In the genomic region with DNA sequence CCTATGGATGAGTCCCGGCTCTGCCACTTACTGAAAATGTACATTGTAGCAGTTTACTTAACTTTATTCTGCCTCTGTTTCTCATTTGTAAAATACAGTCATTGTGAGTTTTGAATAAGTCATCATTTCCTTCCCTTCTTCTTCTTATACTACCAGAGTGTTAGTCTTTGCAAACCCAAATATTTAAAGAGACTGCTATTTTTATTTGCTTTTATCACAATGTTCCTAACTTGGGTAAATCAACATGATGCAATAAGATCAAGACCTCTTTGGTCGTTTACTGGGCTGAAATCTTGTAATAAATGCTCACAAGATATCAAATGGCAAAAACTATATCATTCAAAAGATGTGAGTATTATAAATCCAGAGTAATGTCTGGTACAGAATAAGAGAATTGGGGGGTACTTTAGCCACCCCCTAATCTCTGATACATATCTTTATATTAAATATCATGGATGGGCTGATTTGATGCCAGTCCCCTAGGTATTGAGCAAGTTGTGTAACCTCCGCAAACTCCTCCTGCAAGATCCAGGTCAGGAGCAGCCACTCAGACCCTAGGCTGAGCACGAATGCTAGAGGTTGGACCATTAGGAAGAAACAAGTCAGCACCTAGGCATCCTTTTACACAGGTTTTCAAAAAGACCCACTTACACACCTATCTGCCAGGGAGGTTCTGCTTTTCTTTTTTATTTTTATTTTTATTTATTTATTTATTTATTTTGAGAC, we compare ENCODE assay signal across 2 cellular contexts.
TF ChIP-seq lines count a peak whose summit lies in the region.

No MANE protein-coding gene starts in this region.

TF ChIP-seq in A549, 52 proteins besides CTCF, POLR2A, EP300 and RAD21:
- TF ChIP-seq FOSL2 (IDR thresholded peaks at IDR 0.05) (no peak), FOSL2 (CRISPR knock-in tag; IDR thresholded peaks at IDR 0.05) (no peak), ZFP36 (IDR thresholded peaks at IDR 0.05; ENCODE audit: borderline replicate concordance, partially characterized antibody) (no peak), CEBPB (IDR thresholded peaks at IDR 0.05) (peak; percentile 28 to 37; a peak in 2 of 4 replicates)

TF ChIP-seq in endothelial cell of umbilical vein, 7 proteins besides CTCF, POLR2A, EP300 and RAD21:
- TF ChIP-seq FOS (IDR thresholded peaks at IDR 0.05; ENCODE audit: borderline replicate concordance, insufficient read depth, low read length) (peak; percentile 23), JUN (IDR thresholded peaks at IDR 0.05; ENCODE audit: borderline replicate concordance, insufficient read depth, insufficient read length, low read depth) (no peak)
